10 cellular contexts compared by ENCODE assay signal in the genomic region with DNA sequence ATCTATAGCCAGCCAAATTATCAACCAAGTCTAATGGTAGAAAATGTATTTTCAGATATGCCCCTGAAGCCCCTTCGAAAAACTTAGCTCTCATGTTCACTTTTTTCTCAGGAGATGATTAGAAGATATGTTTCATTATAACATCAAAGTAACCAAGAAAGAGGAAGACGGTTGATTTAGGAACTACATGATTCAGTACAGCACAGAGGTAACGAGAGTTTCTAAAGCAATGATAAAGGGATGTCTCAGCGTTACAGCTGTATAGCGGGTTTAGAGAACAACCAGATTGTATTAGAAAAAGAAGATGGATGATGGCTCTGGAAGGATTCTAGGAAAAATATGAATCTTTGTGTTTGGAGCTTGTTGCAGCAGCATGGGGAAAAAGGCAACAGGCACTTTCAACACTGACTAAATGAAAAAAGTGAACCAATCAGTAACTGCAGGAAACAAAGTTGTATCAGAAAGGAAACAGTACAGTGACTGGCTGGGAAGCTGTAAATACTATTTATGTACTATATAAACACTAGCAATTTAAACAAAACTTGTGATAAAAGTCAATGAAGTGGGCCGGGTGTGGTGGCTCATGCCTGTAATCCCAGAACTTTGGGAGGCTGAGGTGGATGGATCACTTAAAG. TPM values are rescaled to one million over a fixed set of nuclear protein-coding genes. Genes with fewer than 3 reads are reported as not detected.
DNase-seq lines count a peak whose midpoint lies in the region; ATAC-seq, FAIRE-seq and TF ChIP-seq lines count a peak whose summit lies in the region.
"Had no signal": no experiment of that assay in that cellular context is flagged by ENCODE, and none has a peak within 500 bp of the region (broad histone marks: within the 10 kb centered on the region; RNA-seq: fewer than 3 reads in every experiment).

No MANE protein-coding gene starts in this region.

- H3K27me3 Mint-ChIP-seq in natural killer cell treated with Interleukin-12 subunit alpha and Interleukin-12 subunit beta and Interleukin-15 and Interleukin-18, amount 100 ng/mL, for 72 hours: no peaks in the 10 kb centered on the region

- H3K36me3 Mint-ChIP-seq in natural killer cell treated with Interleukin-12 subunit alpha and Interleukin-12 subunit beta and Interleukin-15 and Interleukin-18, amount 100 ng/mL, for 72 hours: no peaks in the 10 kb centered on the region

- TF ChIP-seq POLR2A in erythroblast (IDR thresholded peaks at IDR 0.05; ENCODE audit: low read length): no peak

- no peak for FAIRE-seq in urothelium cell line (lab: Jason Lieb, UNC)
- FAIRE-seq: HepG2 had no signal

- H3K27ac Mint-ChIP-seq in natural killer cell treated with Interleukin-12 subunit alpha and Interleukin-12 subunit beta and Interleukin-15 and Interleukin-18, amount 100 ng/mL, for 72 hours: peak overlapping the region in 1 of 2 donors; percentile 7

- ATAC-seq in activated CD4-positive, CD25-positive, alpha-beta regulatory T cell treated with anti-CD3 and anti-CD28 coated beads, Interleukin-2, amount 50 U/mL, for 24 hours: peak; percentile 79 to 82
- ATAC-seq in HG02623 (IDR thresholded peaks at IDR 0.05; ENCODE audit: unreplicated experiment) (peak; percentile 63), left ventricle myocardium superior (no peak)
- ATAC-seq in natural killer cell treated with Interleukin-12 subunit alpha and Interleukin-12 subunit beta and Interleukin-15 and Interleukin-18, amount 100 ng/mL, for 72 hours: no peak
- ATAC-seq: HepG2, Right ventricle myocardium inferior had no signal

- H3K4me1 Mint-ChIP-seq in natural killer cell treated with Interleukin-12 subunit alpha and Interleukin-12 subunit beta and Interleukin-15 and Interleukin-18, amount 100 ng/mL, for 72 hours (ENCODE audit: low read depth in 2 of 2): peaks cover 32 to 43% of the 10 kb centered on the region in 2 donors

- intact Hi-C loops in left ventricle myocardium superior (cut with micrococcal nuclease): no loop called here

- H3K9me3 Mint-ChIP-seq in natural killer cell treated with Interleukin-12 subunit alpha and Interleukin-12 subunit beta and Interleukin-15 and Interleukin-18, amount 100 ng/mL, for 72 hours: no peaks in the 10 kb centered on the region

- peak overlapping the region; percentile 0 for H3K4me3 Mint-ChIP-seq in natural killer cell treated with Interleukin-12 subunit alpha and Interleukin-12 subunit beta and Interleukin-15 and Interleukin-18, amount 100 ng/mL, for 72 hours

- DNase-seq in activated CD4-positive, CD25-positive, alpha-beta regulatory T cell (lab: John Stamatoyannopoulos, UW): no peak
- peak; percentile 59 for DNase-seq in MV-4-11 (lab: John Stamatoyannopoulos, UW)
- DNase-seq in natural killer cell treated with Interleukin-12 subunit alpha and Interleukin-12 subunit beta and Interleukin-15 and Interleukin-18, amount 100 ng/mL, for 72 hours (ENCODE audit: low spot score): no peak
- no peak for DNase-seq in urothelium cell line (ENCODE audit: low spot score)
- no peak for DNase-seq in erythroblast (lab: John Stamatoyannopoulos, UW)
- DNase-seq in left ventricle myocardium superior: no peak

RNA-seq across cellular contexts. Expression of gene MBTD1, which starts 21.5 kb away (rescaled TPM):
- total RNA-seq in natural killer cell treated with Interleukin-12 subunit alpha and Interleukin-12 subunit beta and Interleukin-15 and Interleukin-18, amount 100 ng/mL, for 72 hours: 10 to 100 TPM; 10.4 to 14.6 TPM
- 6.6 TPM for total RNA-seq in left ventricle myocardium superior

RNA-seq across cellular contexts. Expression of gene UTP18, which starts 22.0 kb away (rescaled TPM):
- total RNA-seq in natural killer cell treated with Interleukin-12 subunit alpha and Interleukin-12 subunit beta and Interleukin-15 and Interleukin-18, amount 100 ng/mL, for 72 hours: 10 to 100 TPM; 32.3 to 50.8 TPM
- 7.3 TPM for total RNA-seq in left ventricle myocardium superior

Comparison
In these comparisons a context has a peak if more than half of its experiments do, and no peak if none do; other contexts are left out.
1. ATAC-seq: peak in activated CD4-positive, CD25-positive, alpha-beta regulatory T cell treated with anti-CD3 and anti-CD28 coated beads, Interleukin-2, amount 50 U/mL, for 24 hours (2 of 2) and HG02623 (single experiment); none in natural killer cell treated with Interleukin-12 subunit alpha and Interleukin-12 subunit beta and Interleukin-15 and Interleukin-18, amount 100 ng/mL, for 72 hours (0 of 2) and left ventricle myocardium superior (single experiment).